Comparison of ENCODE assay signal across 8 cellular contexts in genomic region chr7:157357129-157358040, GRCh38. TPM values are rescaled to one million over a fixed set of nuclear protein-coding genes. Genes with fewer than 3 reads are reported as not detected.
DNase-seq lines count a peak whose midpoint lies in the region; ATAC-seq and FAIRE-seq lines count a peak whose summit lies in the region.

No MANE protein-coding gene starts in this region.

- no peaks in the 10 kb centered on the region for H3K27me3 ChIP-seq in small intestine (ENCODE audit: control insufficient read depth in 2 of 2, insufficient read depth in 2 of 2, low read length in 2 of 2)

- peaks cover 70% of the 10 kb centered on the region for H3K4me1 Mint-ChIP-seq in activated T-cell treated with anti-CD3 and anti-CD28 coated beads, Interleukin-2, amount 50 U/mL, for 72 hours (ENCODE audit: low read depth)

- peaks cover 0 to 2% of the 10 kb centered on the region in 2 donors for H3K4me1 ChIP-seq in small intestine (ENCODE audit: control insufficient read depth in 2 of 2, insufficient read depth in 1 of 2, low read depth in 1 of 2, low read length in 1 of 2)

- no peak for FAIRE-seq in small intestine (lab: Jason Lieb, UNC)

- no peak overlapping the region for H3K4me3 ChIP-seq in small intestine (ENCODE audit: low read depth in 1 of 2, low read length in 2 of 2)

- H3K36me3 ChIP-seq in small intestine (ENCODE audit: control insufficient read depth in 2 of 2, insufficient read depth in 2 of 2, low read length in 2 of 2), result peaks cover 3 to 8% of the 10 kb centered on the region in 2 donors

- H3K9me3 ChIP-seq in small intestine (ENCODE audit: control insufficient read depth, low read depth), result no peaks in the 10 kb centered on the region

- H3K27ac ChIP-seq in small intestine (ENCODE audit: low read depth in 1 of 2, low read length in 1 of 2), result no peak overlapping the region

- WGBS in small intestine, 3 donors, result 82 to 88% (median 83%) methylated on average over 20 to 24 of the region's 24 CpGs

- ATAC-seq in HG02884 (IDR thresholded peaks at IDR 0.05; ENCODE audit: unreplicated experiment), result peak; percentile 89
- ATAC-seq in activated T-cell treated with anti-CD3 and anti-CD28 coated beads, Interleukin-2, amount 50 U/mL, for 72 hours (replicated peaks in 1 of 2), result peak; percentile 73 to 89

- DNase-seq in stimulated activated CD4-positive, alpha-beta T cell treated with anti-CD3 and anti-CD28 coated beads, Interleukin-15, amount 100 ng/mL, for 24 hours, result peak; percentile 30
- no peak for DNase-seq in stimulated activated CD4-positive, alpha-beta T cell treated with anti-CD3 and anti-CD28 coated beads, Interleukin-4, amount 100 ng/mL, for 1 hour
- peak in 1 of 2 donors; percentile 20 for DNase-seq in activated T-cell treated with anti-CD3 and anti-CD28 coated beads, Interleukin-2, amount 50 U/mL, for 72 hours
- no peak for DNase-seq in NCI-H1694 treated with DMSO at 0.1 percent for 48 hours (lab: John Stamatoyannopoulos, UW)
- no peak for DNase-seq in A172 (ENCODE audit: low spot score)
- DNase-seq in NCI-H1105 treated with DMSO at 0.1 percent for 48 hours (lab: John Stamatoyannopoulos, UW), result no peak
- no peak for DNase-seq in small intestine

- no peaks in the 10 kb centered on the region for H3K27me3 Mint-ChIP-seq in activated T-cell treated with anti-CD3 and anti-CD28 coated beads, Interleukin-2, amount 50 U/mL, for 72 hours (ENCODE audit: low read depth)

- H3K4me3 Mint-ChIP-seq in activated T-cell treated with anti-CD3 and anti-CD28 coated beads, Interleukin-2, amount 50 U/mL, for 72 hours, result peak overlapping the region; percentile 50 to 58

- H3K36me3 Mint-ChIP-seq in activated T-cell treated with anti-CD3 and anti-CD28 coated beads, Interleukin-2, amount 50 U/mL, for 72 hours (ENCODE audit: insufficient read depth in 2 of 2), result peaks cover 4 to 22% of the 10 kb centered on the region in 2 donors

- peak overlapping the region; percentile 82 for H3K27ac Mint-ChIP-seq in activated T-cell treated with anti-CD3 and anti-CD28 coated beads, Interleukin-2, amount 50 U/mL, for 72 hours

- no peaks in the 10 kb centered on the region for H3K9me3 Mint-ChIP-seq in activated T-cell treated with anti-CD3 and anti-CD28 coated beads, Interleukin-2, amount 50 U/mL, for 72 hours

RNA-seq across cellular contexts. Expression of gene DNAJB6, which starts 20.6 kb away (rescaled TPM):
- total RNA-seq in activated T-cell treated with anti-CD3 and anti-CD28 coated beads, Interleukin-2, amount 50 U/mL, for 72 hours, result 100 to 1,000 TPM; 103 to 116 TPM
- 191 and 201 TPM in 2 replicates for total RNA-seq in A172 (2014; rRNA removed; shearing (Covaris generic))
- polyA plus RNA-seq in small intestine, result 10 to 100 TPM; 61.7 to 72.0 (median 61.9) TPM
